11 cellular contexts compared by ENCODE assay signal in the genomic region with DNA sequence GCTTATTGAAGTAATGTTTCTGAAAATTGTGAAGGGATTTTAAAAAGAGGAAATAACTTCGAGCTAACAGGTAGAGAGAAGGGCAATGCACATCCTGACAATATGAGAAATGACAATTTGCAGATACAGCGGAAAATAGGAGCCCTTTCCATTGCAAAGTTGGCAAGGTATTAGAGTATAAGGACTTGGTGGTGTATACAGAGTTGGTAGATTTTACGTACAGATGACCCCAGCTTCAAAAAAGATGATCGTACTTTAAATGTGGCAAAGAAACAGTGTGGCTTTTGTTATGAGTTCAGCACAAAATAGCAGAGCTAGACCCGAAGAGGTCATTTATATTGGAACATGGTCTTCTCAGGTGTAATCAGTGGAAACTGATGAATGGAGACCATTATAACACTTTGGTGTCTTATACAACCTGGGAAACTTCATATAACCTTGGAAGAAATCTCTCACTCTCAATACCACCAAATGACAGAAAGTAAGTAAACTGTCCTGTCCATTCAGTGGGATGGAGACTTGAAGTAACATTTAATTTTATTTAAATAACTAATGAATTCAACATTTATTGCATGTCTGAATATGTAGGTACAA. TPM values are rescaled to one million over a fixed set of nuclear protein-coding genes. Genes with fewer than 3 reads are reported as not detected.
DNase-seq lines count a peak whose midpoint lies in the region; ATAC-seq and TF ChIP-seq lines count a peak whose summit lies in the region.
"Had no signal": no experiment of that assay in that cellular context is flagged by ENCODE, and none has a peak within 500 bp of the region (broad histone marks: within the 10 kb centered on the region; RNA-seq: fewer than 3 reads in every experiment).

No MANE protein-coding gene starts in this region.

- in situ Hi-C loops in mammary epithelial cell (cut with MboI; ENCODE audit: low sequenced_read_pairs in 2 of 2) = no loop called here

- H3K4me3 ChIP-seq in AG10803 (ENCODE audit: low read length) (peak overlapping the region; percentile 33), mammary epithelial cell (replicated peaks in 1 of 3; ENCODE audit: insufficient read depth in 1 of 3, low read depth in 2 of 3, low read length in 3 of 3) (no peak overlapping the region), PC-9 (no peak overlapping the region)
- peak overlapping the region; percentile 70 for H3K4me3 ChIP-seq in Jurkat, Clone E6-1 (ENCODE audit: low read length)

- H3K4me1 Mint-ChIP-seq in natural killer cell = peaks cover 61 to 64% of the 10 kb centered on the region in 2 donors

- H3K4me1 ChIP-seq in mammary epithelial cell (ENCODE audit: insufficient read depth, low read length) (peaks cover 10% of the 10 kb centered on the region), PC-9 (replicated peaks; ENCODE audit: insufficient read depth) (peaks cover 17% of the 10 kb centered on the region)

- no peak for ATAC-seq in natural killer cell

- CTCF ChIA-PET in mammary epithelial cell (lab: Charles Lee; ENCODE audit: low non-redundant PET) (no interaction called here), PC-9 (lab: Charles Lee) (no interaction called here)

- dilution Hi-C loops in mammary epithelial cell (cut with HindIII; ENCODE audit: low sequenced_read_pairs) = no loop called here

- no peak overlapping the region for H3K4me2 ChIP-seq in mammary epithelial cell (ENCODE audit: insufficient read depth, low read depth, low read length)
- H3K4me2 ChIP-seq in PC-9 = no peak overlapping the region

- H3K9me3 Mint-ChIP-seq in natural killer cell = peaks cover 5 to 8% of the 10 kb centered on the region in 2 donors

- H3K27ac Mint-ChIP-seq in natural killer cell = peak overlapping the region; percentile 98 to 100

- no peak for DNase-seq in AG10803 (ENCODE audit: low read depth)
- DNase-seq in Jurkat, Clone E6-1 (ENCODE audit: low read depth, low spot score) = peak; percentile 37
- DNase-seq in mammary epithelial cell = no peak
- DNase-seq in natural killer cell = no peak
- no peak for DNase-seq in PC-9
- DNase-seq in GOT3 (lab: John Stamatoyannopoulos, UW) = no peak
- DNase-seq in NK-92 treated with Interleukin-12 subunit alpha and Interleukin-12 subunit beta, amount 100 ng/mL, for 24 hours (lab: John Stamatoyannopoulos, UW) = no peak
- DNase-seq in nucleus accumbens (lab: John Stamatoyannopoulos, UW) = no peak

- H3K36me3 ChIP-seq in mammary epithelial cell (ENCODE audit: insufficient read depth, low read length) (no peaks in the 10 kb centered on the region), PC-9 (ENCODE audit: low read depth) (no peaks in the 10 kb centered on the region)

- H4K20me1 ChIP-seq in mammary epithelial cell (ENCODE audit: insufficient read depth, low read length) (no peaks in the 10 kb centered on the region), PC-9 (ENCODE audit: insufficient read depth) (no peaks in the 10 kb centered on the region)

- H3K27ac ChIP-seq in mammary epithelial cell (ENCODE audit: insufficient read depth, low read depth, low read length) (no peak overlapping the region), PC-9 (no peak overlapping the region)
- H3K27ac ChIP-seq: HL-60 had no signal

- BruUV-seq in mammary epithelial cell (replicated peaks; lab: Mats Ljungman, UMichigan) (no TSS peak), PC-9 (replicated peaks; lab: Mats Ljungman, UMichigan) (no TSS peak)

- H3K4me3 Mint-ChIP-seq in natural killer cell = peak overlapping the region; percentile 99

- peaks cover 9% of the 10 kb centered on the region; the same call in 1 of the 2 replicates for H3F3A ChIP-seq in PC-9 (ENCODE audit: insufficient read depth, low read depth)

- H3K79me2 ChIP-seq in mammary epithelial cell (ENCODE audit: insufficient read depth, low read length) (no peaks in the 10 kb centered on the region), PC-9 (ENCODE audit: low read depth) (no peaks in the 10 kb centered on the region)

- H3K36me3 Mint-ChIP-seq in natural killer cell = peaks cover 30% of the 10 kb centered on the region

- H3K27me3 ChIP-seq in mammary epithelial cell (ENCODE audit: insufficient read depth, low read length) = no peaks in the 10 kb centered on the region
- H3K27me3 ChIP-seq in PC-9 (ENCODE audit: insufficient read depth, low read depth) = no peaks in the 10 kb centered on the region

- POLR2A ChIA-PET in PC-9 (lab: Charles Lee; ENCODE audit: unreplicated experiment) = no interaction called here

- 85% methylated on average over 5 of the region's 5 CpGs for WGBS in mammary epithelial cell (ENCODE audit: low coverage, missing lambda C conversion rate)

- intact Hi-C loops in mammary epithelial cell (cut with micrococcal nuclease) = no loop called here
- intact Hi-C loops in natural killer cell (cut with micrococcal nuclease) = loop anchor here (5.0 to 10.0 kb wide), 4 partner anchors 40 to 525 kb away; partner anchors contain the start of genes KLRD1 and KLRK1
- intact Hi-C loops in PC-9 (cut with micrococcal nuclease; ENCODE audit: unreplicated experiment) = no loop called here

- H3K9me3 ChIP-seq in mammary epithelial cell (replicated peaks; ENCODE audit: insufficient read depth, low read length) = no peaks in the 10 kb centered on the region
- H3K9me3 ChIP-seq in PC-9 (ENCODE audit: insufficient read depth, low read depth) = no peaks in the 10 kb centered on the region

- H2AFZ ChIP-seq in mammary epithelial cell (ENCODE audit: low read depth, low read length) (peak overlapping the region; percentile 37), PC-9 (no peak overlapping the region)

- no peaks in the 10 kb centered on the region for H3K9me2 ChIP-seq in PC-9 (ENCODE audit: insufficient read depth)

- TF ChIP-seq CTCF in AG10803 (conservative IDR thresholded peaks at IDR 0.05; ENCODE audit: low read length) (no peak), mammary epithelial cell (conservative IDR thresholded peaks at IDR 0.05 in 1 of 2, IDR thresholded peaks at IDR 0.05 in 1 of 2; ENCODE audit: extremely low read depth in 1 of 2, insufficient read depth in 1 of 2, low read depth in 1 of 2, low read length in 2 of 2) (no peak), natural killer cell (IDR thresholded peaks at IDR 0.05) (no peak), PC-9 (conservative IDR thresholded peaks at IDR 0.05) (no peak)

- H3K27me3 Mint-ChIP-seq in natural killer cell (ENCODE audit: low read depth in 2 of 2) = no peaks in the 10 kb centered on the region

- no peak overlapping the region for H3K9ac ChIP-seq in mammary epithelial cell (ENCODE audit: insufficient read depth, low read length)

RNA-seq across cellular contexts. Expression of gene CLEC2B, which starts 2.3 kb away (rescaled TPM):
- polyA plus RNA-seq in Jurkat, Clone E6-1 (2012; ENCODE audit: insufficient read depth, insufficient read length) = 35.1 TPM
- under 1 TPM; 0.17 to 0.42 TPM for total RNA-seq in mammary epithelial cell
- 0.44 TPM for polyA plus RNA-seq in mammary epithelial cell
- polyA minus RNA-seq in mammary epithelial cell = 2.1 TPM
- 100 to 1,000 TPM; 158 to 302 (median 220) TPM for total RNA-seq in natural killer cell
- total RNA-seq in PC-9 (2021) = 3.4 and 3.9 TPM in 2 replicates
- total RNA-seq: epithelial cell of proximal tubule had no signal

RNA-seq across cellular contexts. Expression of gene KLRF2, which starts 14.4 kb away (rescaled TPM):
- polyA plus RNA-seq in Jurkat, Clone E6-1 (2012; ENCODE audit: insufficient read depth, insufficient read length) = not detected
- total RNA-seq in mammary epithelial cell (not detected), natural killer cell (not detected), PC-9 (2021) (not detected in 2 replicates)
- not detected for polyA plus RNA-seq in mammary epithelial cell
- polyA minus RNA-seq in mammary epithelial cell = not detected
- total RNA-seq: epithelial cell of proximal tubule, NCI-H460 had no signal

RNA-seq across cellular contexts. Expression of gene KLRF1, which starts 39.6 kb away (rescaled TPM):
- polyA plus RNA-seq in Jurkat, Clone E6-1 (2012; ENCODE audit: insufficient read depth, insufficient read length) = not detected
- total RNA-seq in mammary epithelial cell (not detected), natural killer cell (100 to 1,000 TPM; 364 to 424 (median 392) TPM), PC-9 (2021) (not detected in 2 replicates)
- not detected for polyA plus RNA-seq in mammary epithelial cell
- polyA minus RNA-seq in mammary epithelial cell = not detected
- total RNA-seq: epithelial cell of proximal tubule had no signal

Comparison
In these comparisons a context has a peak if more than half of its experiments do, and no peak if none do; other contexts are left out.
1. H3K4me3 ChIP-seq: peak in AG10803 (single experiment) and Jurkat, Clone E6-1 (single experiment); none in mammary epithelial cell (0 of 3) and PC-9 (single experiment).
2. RNA of gene CLEC2B, which starts 2.3 kb away (total RNA-seq): 158 to 302 TPM in natural killer cell; 3.4 to 3.9 TPM in PC-9 and 0.17 to 0.42 TPM in mammary epithelial cell; every median in the first group is over 10 times any median in the second.
3. RNA of gene KLRF1, which starts 39.6 kb away (total RNA-seq): 364 to 424 TPM in natural killer cell; not detected in mammary epithelial cell and not detected in PC-9; every median in the first group is over 100 times any median in the second.